ENCODE assay signal across 17 cellular contexts in genomic region chr16:10993649-10994048, GRCh38.
"Had no signal": no experiment of that assay in that cellular context is flagged by ENCODE, and none has a peak within 500 bp of the region (broad histone marks: within the 10 kb centered on the region; RNA-seq: fewer than 3 reads in every experiment).

No MANE protein-coding gene starts in this region.

- H3K27me3 ChIP-seq: ascending aorta, gastroesophageal sphincter, neutrophil, tibial nerve had no signal

- H3K9me3 ChIP-seq: ascending aorta, gastroesophageal sphincter, mucosa of descending colon, neutrophil, tibial nerve had no signal

- H3K4me3 ChIP-seq: ascending aorta, gastroesophageal sphincter, mucosa of descending colon, tibial nerve had no signal

- ATAC-seq: effector memory CD8-positive, alpha-beta T cell; gastroesophageal sphincter; mucosa of descending colon; naive thymus-derived CD8-positive, alpha-beta T cell; T-cell had no signal

- DNase-seq: activated CD4-positive, alpha-beta T cell treated with anti-CD3 and anti-CD28 coated beads for 1 hour; activated CD4-positive, alpha-beta T cell treated with anti-CD3 and anti-CD28 coated beads, Interleukin-2, amount 50 U/mL, for 4 hours; activated naive CD4-positive, alpha-beta T cell treated with anti-CD3 and anti-CD28 coated beads for 36 hours; activated T-cell treated with anti-CD3 and anti-CD28 coated beads for 4 hours; dermis blood vessel endothelial cell; effector memory CD8-positive, alpha-beta T cell; mucosa of descending colon; naive thymus-derived CD8-positive, alpha-beta T cell; retina; stimulated activated CD4-positive, alpha-beta T cell treated with anti-CD3 and anti-CD28 coated beads, Interleukin-2, amount 100 ng/mL, for 48 hours; stimulated activated naive CD4-positive, alpha-beta T cell; T-cell; T-helper 9 cell had no signal

- H3K4me1 ChIP-seq: ascending aorta had no signal

- H3K27ac ChIP-seq: ascending aorta, gastroesophageal sphincter, neutrophil had no signal
